In genomic region chr4:11590132-11590531, GRCh38 we compare ENCODE assay signal across 14 cellular contexts.
DNase-seq lines count a peak whose midpoint lies in the region; TF ChIP-seq lines count a peak whose summit lies in the region.
"Had no signal": no experiment of that assay in that cellular context is flagged by ENCODE, and none has a peak within 500 bp of the region (broad histone marks: within the 10 kb centered on the region; RNA-seq: fewer than 3 reads in every experiment).

No MANE protein-coding gene starts in this region.

- no peaks in the 10 kb centered on the region for H3F3A ChIP-seq in SK-N-SH (replicated peaks; ENCODE audit: insufficient read depth)

- H3K9me3 Mint-ChIP-seq in Calu3 (ENCODE audit: low read depth, unreplicated experiment): no peaks in the 10 kb centered on the region
- H3K9me3 Mint-ChIP-seq in nephron progenitor cell: no peaks in the 10 kb centered on the region

- no peaks in the 10 kb centered on the region for H4K20me1 ChIP-seq in SK-N-SH (ENCODE audit: insufficient read depth)

- H3K4me2 ChIP-seq in SK-N-SH: no peak overlapping the region

- BruUV-seq in Calu3 (replicated peaks; lab: Mats Ljungman, UMichigan): no TSS peak

- H3K9ac ChIP-seq in SK-N-SH: no peak overlapping the region

- DNase-seq in Calu3 (no peak), LHCN-M2 (ENCODE audit: low read depth) (peak; percentile 5), choroid plexus epithelial cell (ENCODE audit: low read depth) (peak; percentile 60), kidney tubule cell (ENCODE audit: low spot score) (peak; percentile 23), NCI-H2029 (lab: John Stamatoyannopoulos, UW) (no peak), hypothalamus (lab: John Stamatoyannopoulos, UW) (no peak), SK-N-SH (no peak), nephron progenitor cell (no peak)
- DNase-seq: BE2C; CD4-positive, alpha-beta memory T cell; DND-41; GDM1; HCEC 1CT had no signal

- no peaks in the 10 kb centered on the region for H3K27me3 Mint-ChIP-seq in Calu3 (ENCODE audit: unreplicated experiment)
- no peaks in the 10 kb centered on the region for H3K27me3 Mint-ChIP-seq in nephron progenitor cell (ENCODE audit: low read depth, poor library complexity)

- H3K27me3 ChIP-seq in SK-N-SH (ENCODE audit: insufficient read depth): no peaks in the 10 kb centered on the region
- H3K27me3 ChIP-seq: BE2C had no signal

- H3K9me3 ChIP-seq in SK-N-SH: no peaks in the 10 kb centered on the region
- H3K9me3 ChIP-seq: BE2C had no signal

- no peaks in the 10 kb centered on the region for H3K36me3 ChIP-seq in SK-N-SH (replicated peaks in 1 of 2; ENCODE audit: control insufficient read depth in 1 of 2, insufficient read depth in 2 of 2, low read length in 1 of 2)
- H3K36me3 ChIP-seq: BE2C had no signal

- H3K4me3 ChIP-seq in choroid plexus epithelial cell (ENCODE audit: low read depth, low read length): no peak overlapping the region
- H3K4me3 ChIP-seq in SK-N-SH (ENCODE audit: low read depth in 2 of 2, low read length in 1 of 2): no peak overlapping the region

- 15% methylated on average over 2 of the region's 2 CpGs for WGBS in SK-N-SH (ENCODE audit: low lambda C conversion rate)

- H3K9me2 ChIP-seq in SK-N-SH: no peaks in the 10 kb centered on the region

- TF ChIP-seq RAD21 in SK-N-SH (IDR thresholded peaks at IDR 0.05; ENCODE audit: low read length): no peak

- H3K27ac Mint-ChIP-seq in Calu3 (ENCODE audit: unreplicated experiment) (peak overlapping the region; percentile 77), nephron progenitor cell (no peak overlapping the region)
- H3K27ac Mint-ChIP-seq: CD4-positive, alpha-beta memory T cell had no signal

- TF ChIP-seq CTCF in Calu3 (IDR thresholded peaks at IDR 0.05; ENCODE audit: unreplicated experiment) (no peak), choroid plexus epithelial cell (conservative IDR thresholded peaks at IDR 0.05; ENCODE audit: low read depth, low read length) (no peak), SK-N-SH (IDR thresholded peaks at IDR 0.05) (no peak), nephron progenitor cell (IDR thresholded peaks at IDR 0.05) (no peak)

- H3K4me3 Mint-ChIP-seq in Calu3 (ENCODE audit: low read depth, unreplicated experiment): no peak overlapping the region
- H3K4me3 Mint-ChIP-seq in nephron progenitor cell: no peak overlapping the region
- H3K4me3 Mint-ChIP-seq: CD4-positive, alpha-beta memory T cell had no signal

- POLR2A ChIA-PET in SK-N-SH (lab: Yijun Ruan, JAX): no interaction called here

- no peak overlapping the region for H3K27ac ChIP-seq in SK-N-SH (ENCODE audit: low read depth in 2 of 2, low read length in 1 of 2)
- H3K27ac ChIP-seq: C4-2B had no signal

- no peak for TF ChIP-seq EP300 in SK-N-SH (IDR thresholded peaks at IDR 0.05; ENCODE audit: borderline replicate concordance in 1 of 2, low read depth in 1 of 2, low read length in 1 of 2)

- H3K36me3 Mint-ChIP-seq in Calu3 (ENCODE audit: insufficient read depth, unreplicated experiment) (no peaks in the 10 kb centered on the region), nephron progenitor cell (ENCODE audit: low read depth) (no peaks in the 10 kb centered on the region)
- H3K36me3 Mint-ChIP-seq: CD4-positive, alpha-beta memory T cell had no signal

- intact Hi-C loops in Calu3 (cut with micrococcal nuclease; ENCODE audit: unreplicated experiment): no loop called here

- H3K79me2 ChIP-seq in SK-N-SH (ENCODE audit: insufficient read depth): no peaks in the 10 kb centered on the region

- H3K4me1 ChIP-seq in SK-N-SH (ENCODE audit: control insufficient read depth in 1 of 2, insufficient read depth in 2 of 2, low read depth in 1 of 2, low read length in 1 of 2): no peaks in the 10 kb centered on the region
- H3K4me1 ChIP-seq: BE2C had no signal

- H3K4me1 Mint-ChIP-seq in Calu3 (ENCODE audit: low read depth, unreplicated experiment): peaks cover 53% of the 10 kb centered on the region
- H3K4me1 Mint-ChIP-seq in nephron progenitor cell: peaks cover 6% of the 10 kb centered on the region

- CTCF ChIA-PET in Calu3 (lab: Charles Lee) (no interaction called here), SK-N-SH (lab: Yijun Ruan, JAX) (no interaction called here)

- no peak overlapping the region for H2AFZ ChIP-seq in SK-N-SH (ENCODE audit: low read depth)

TF ChIP-seq in SK-N-SH, 30 proteins besides CTCF, POLR2A, EP300 and RAD21:
- TF ChIP-seq USF1 (IDR thresholded peaks at IDR 0.05; ENCODE audit: borderline replicate concordance, low read depth) (no peak), FOXJ3 (CRISPR knock-in tag; IDR thresholded peaks at IDR 0.05) (no peak), PBX3 (IDR thresholded peaks at IDR 0.05) (no peak), RFX5 (IDR thresholded peaks at IDR 0.05; ENCODE audit: low read length) (no peak), USF2 (IDR thresholded peaks at IDR 0.05; ENCODE audit: borderline replicate concordance, low read depth, low read length) (no peak), GABPA (IDR thresholded peaks at IDR 0.05; ENCODE audit: low read depth) (no peak)
- TF ChIP-seq, protein P1, sequence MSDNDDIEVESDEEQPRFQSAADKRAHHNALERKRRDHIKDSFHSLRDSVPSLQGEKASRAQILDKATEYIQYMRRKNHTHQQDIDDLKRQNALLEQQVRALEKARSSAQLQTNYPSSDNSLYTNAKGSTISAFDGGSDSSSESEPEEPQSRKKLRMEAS (IDR thresholded peaks at IDR 0.05; ENCODE audit: low read depth): no peak
TF ChIP-seq in SK-N-SH: peak in this region for 0.

Comparison
In these comparisons a context has a peak if more than half of its experiments do, and no peak if none do; other contexts are left out.
1. DNase-seq: peak in LHCN-M2 (single experiment), choroid plexus epithelial cell (single experiment) and kidney tubule cell (single experiment); none in Calu3 (single experiment), NCI-H2029 (single experiment), hypothalamus (0 of 51), SK-N-SH (single experiment) and nephron progenitor cell (single experiment).